In the genomic region with DNA sequence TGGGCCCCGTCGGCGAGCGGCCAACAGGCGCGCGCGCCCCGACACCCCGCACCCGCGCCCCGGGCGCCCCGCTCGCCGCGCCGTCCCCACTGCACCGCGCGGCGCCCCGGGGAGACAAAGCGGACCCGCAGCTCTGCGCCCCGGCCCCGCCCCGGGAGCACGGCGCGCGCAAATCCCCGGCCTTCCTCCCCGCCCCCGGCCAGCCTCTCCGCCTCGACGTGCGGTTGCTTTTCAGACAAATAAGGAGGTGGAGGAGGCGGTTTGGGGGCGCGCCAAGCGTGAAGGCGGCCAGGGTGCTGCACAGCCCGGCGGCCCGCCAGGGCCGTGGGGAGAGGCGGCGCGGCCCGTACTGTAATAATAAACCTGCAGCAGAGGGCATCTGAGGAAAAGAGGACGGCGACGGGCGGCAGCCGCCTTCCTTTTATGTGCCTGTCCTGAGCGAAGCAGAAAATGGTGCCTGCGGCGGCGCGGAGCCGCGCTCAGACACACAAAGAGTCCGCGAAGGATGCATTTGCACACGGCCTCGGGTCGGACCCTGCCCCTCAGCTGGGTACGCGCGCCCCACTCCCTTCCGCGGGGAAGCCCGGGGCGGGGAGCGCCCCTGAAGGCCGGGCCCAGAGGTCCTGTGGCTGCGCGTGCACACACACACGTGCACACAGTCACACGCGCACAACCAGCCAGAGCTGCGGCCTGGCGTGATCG, we compare ENCODE assay signal across 1 cellular context.
A peak's percentile ranks its signal among the peaks of the same experiment; 100 is the strongest.
TF ChIP-seq lines count a peak whose summit lies in the region.

No MANE protein-coding gene starts in this region.

TF ChIP-seq in HepG2, 621 proteins besides CTCF, POLR2A, EP300 and RAD21 (continued from another document and continues in another):
- TF ChIP-seq, protein P1, sequence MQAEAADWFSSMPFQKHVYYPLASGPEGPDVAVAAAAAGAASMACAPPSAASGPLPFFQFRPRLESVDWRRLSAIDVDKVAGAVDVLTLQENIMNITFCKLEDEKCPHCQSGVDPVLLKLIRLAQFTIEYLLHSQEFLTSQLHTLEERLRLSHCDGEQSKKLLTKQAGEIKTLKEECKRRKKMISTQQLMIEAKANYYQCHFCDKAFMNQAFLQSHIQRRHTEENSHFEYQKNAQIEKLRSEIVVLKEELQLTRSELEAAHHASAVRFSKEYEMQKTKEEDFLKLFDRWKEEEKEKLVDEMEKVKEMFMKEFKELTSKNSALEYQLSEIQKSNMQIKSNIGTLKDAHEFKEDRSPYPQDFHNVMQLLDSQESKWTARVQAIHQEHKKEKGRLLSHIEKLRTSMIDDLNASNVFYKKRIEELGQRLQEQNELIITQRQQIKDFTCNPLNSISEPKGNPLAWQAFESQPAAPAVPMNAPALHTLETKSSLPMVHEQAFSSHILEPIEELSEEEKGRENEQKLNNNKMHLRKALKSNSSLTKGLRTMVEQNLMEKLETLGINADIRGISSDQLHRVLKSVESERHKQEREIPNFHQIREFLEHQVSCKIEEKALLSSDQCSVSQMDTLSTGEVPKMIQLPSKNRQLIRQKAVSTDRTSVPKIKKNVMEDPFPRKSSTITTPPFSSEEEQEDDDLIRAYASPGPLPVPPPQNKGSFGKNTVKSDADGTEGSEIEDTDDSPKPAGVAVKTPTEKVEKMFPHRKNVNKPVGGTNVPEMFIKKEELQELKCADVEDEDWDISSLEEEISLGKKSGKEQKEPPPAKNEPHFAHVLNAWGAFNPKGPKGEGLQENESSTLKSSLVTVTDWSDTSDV (CRISPR knock-in tag; IDR thresholded peaks at IDR 0.05) = 0 out of 2 replicates have a peak, but pooled peaks have one; percentile 39
- no peak for TF ChIP-seq MIER3 (CRISPR knock-in tag; IDR thresholded peaks at IDR 0.05; ENCODE audit: borderline replicate concordance)
- TF ChIP-seq NFKB2 (CRISPR knock-in tag; IDR thresholded peaks at IDR 0.05; ENCODE audit: borderline replicate concordance) = peak; percentile 40; the same call in 1 of the 2 replicates
- peak; percentile 72 for TF ChIP-seq ZNF232 (CRISPR knock-in tag; IDR thresholded peaks at IDR 0.05; ENCODE audit: borderline replicate concordance)
- TF ChIP-seq, protein P2, sequence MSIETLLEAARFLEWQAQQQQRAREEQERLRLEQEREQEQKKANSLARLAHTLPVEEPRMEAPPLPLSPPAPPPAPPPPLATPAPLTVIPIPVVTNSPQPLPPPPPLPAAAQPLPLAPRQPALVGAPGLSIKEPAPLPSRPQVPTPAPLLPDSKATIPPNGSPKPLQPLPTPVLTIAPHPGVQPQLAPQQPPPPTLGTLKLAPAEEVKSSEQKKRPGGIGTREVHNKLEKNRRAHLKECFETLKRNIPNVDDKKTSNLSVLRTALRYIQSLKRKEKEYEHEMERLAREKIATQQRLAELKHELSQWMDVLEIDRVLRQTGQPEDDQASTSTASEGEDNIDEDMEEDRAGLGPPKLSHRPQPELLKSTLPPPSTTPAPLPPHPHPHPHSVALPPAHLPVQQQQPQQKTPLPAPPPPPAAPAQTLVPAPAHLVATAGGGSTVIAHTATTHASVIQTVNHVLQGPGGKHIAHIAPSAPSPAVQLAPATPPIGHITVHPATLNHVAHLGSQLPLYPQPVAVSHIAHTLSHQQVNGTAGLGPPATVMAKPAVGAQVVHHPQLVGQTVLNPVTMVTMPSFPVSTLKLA (IDR thresholded peaks at IDR 0.05) = no peak
- 0 out of 2 replicates have a peak, but pooled peaks have one; percentile 25 for TF ChIP-seq SALL2 (CRISPR knock-in tag; IDR thresholded peaks at IDR 0.05)
- TF ChIP-seq FOXK1 (CRISPR knock-in tag; IDR thresholded peaks at IDR 0.05; ENCODE audit: borderline replicate concordance, low read depth) = no peak
- TF ChIP-seq, protein P3, sequence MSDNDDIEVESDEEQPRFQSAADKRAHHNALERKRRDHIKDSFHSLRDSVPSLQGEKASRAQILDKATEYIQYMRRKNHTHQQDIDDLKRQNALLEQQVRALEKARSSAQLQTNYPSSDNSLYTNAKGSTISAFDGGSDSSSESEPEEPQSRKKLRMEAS (IDR thresholded peaks at IDR 0.05) = peak; percentile 96
- TF ChIP-seq PCBP2 (optimal IDR thresholded peaks at IDR 0.05; ENCODE audit: low read depth, low read length, poor library complexity, severe bottlenecking) = no peak
- 0 out of 2 replicates have a peak, but pooled peaks have one; percentile 10 for TF ChIP-seq ZSCAN22 (CRISPR knock-in tag; IDR thresholded peaks at IDR 0.05)
- TF ChIP-seq TBX3 (IDR thresholded peaks at IDR 0.05; ENCODE audit: borderline replicate concordance) = 0 out of 2 replicates have a peak, but pooled peaks have one; percentile 13
- peak; percentile 34; the same call in 1 of the 2 replicates for TF ChIP-seq ZNF749 (CRISPR knock-in tag; IDR thresholded peaks at IDR 0.05; ENCODE audit: borderline replicate concordance)
- peak; percentile 85; the same call in 1 of the 2 replicates for TF ChIP-seq ZNF678 (CRISPR knock-in tag; IDR thresholded peaks at IDR 0.05)
- peak; percentile 90; the same call in 1 of the 2 replicates for TF ChIP-seq MYC (CRISPR knock-in tag; IDR thresholded peaks at IDR 0.05; ENCODE audit: borderline replicate concordance)
- TF ChIP-seq SP140L (CRISPR knock-in tag; IDR thresholded peaks at IDR 0.05; ENCODE audit: borderline replicate concordance) = no peak
- 0 out of 2 replicates have a peak, but pooled peaks have one; percentile 19 for TF ChIP-seq ZBTB7B (CRISPR knock-in tag; IDR thresholded peaks at IDR 0.05)
- TF ChIP-seq KDM1A (CRISPR knock-in tag; IDR thresholded peaks at IDR 0.05) = no peak
- TF ChIP-seq, protein P4, sequence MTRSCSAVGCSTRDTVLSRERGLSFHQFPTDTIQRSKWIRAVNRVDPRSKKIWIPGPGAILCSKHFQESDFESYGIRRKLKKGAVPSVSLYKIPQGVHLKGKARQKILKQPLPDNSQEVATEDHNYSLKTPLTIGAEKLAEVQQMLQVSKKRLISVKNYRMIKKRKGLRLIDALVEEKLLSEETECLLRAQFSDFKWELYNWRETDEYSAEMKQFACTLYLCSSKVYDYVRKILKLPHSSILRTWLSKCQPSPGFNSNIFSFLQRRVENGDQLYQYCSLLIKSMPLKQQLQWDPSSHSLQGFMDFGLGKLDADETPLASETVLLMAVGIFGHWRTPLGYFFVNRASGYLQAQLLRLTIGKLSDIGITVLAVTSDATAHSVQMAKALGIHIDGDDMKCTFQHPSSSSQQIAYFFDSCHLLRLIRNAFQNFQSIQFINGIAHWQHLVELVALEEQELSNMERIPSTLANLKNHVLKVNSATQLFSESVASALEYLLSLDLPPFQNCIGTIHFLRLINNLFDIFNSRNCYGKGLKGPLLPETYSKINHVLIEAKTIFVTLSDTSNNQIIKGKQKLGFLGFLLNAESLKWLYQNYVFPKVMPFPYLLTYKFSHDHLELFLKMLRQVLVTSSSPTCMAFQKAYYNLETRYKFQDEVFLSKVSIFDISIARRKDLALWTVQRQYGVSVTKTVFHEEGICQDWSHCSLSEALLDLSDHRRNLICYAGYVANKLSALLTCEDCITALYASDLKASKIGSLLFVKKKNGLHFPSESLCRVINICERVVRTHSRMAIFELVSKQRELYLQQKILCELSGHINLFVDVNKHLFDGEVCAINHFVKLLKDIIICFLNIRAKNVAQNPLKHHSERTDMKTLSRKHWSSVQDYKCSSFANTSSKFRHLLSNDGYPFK (CRISPR knock-in tag; IDR thresholded peaks at IDR 0.05; ENCODE audit: borderline replicate concordance) = peak; percentile 48; the same call in 1 of the 2 replicates
- TF ChIP-seq, protein P5, sequence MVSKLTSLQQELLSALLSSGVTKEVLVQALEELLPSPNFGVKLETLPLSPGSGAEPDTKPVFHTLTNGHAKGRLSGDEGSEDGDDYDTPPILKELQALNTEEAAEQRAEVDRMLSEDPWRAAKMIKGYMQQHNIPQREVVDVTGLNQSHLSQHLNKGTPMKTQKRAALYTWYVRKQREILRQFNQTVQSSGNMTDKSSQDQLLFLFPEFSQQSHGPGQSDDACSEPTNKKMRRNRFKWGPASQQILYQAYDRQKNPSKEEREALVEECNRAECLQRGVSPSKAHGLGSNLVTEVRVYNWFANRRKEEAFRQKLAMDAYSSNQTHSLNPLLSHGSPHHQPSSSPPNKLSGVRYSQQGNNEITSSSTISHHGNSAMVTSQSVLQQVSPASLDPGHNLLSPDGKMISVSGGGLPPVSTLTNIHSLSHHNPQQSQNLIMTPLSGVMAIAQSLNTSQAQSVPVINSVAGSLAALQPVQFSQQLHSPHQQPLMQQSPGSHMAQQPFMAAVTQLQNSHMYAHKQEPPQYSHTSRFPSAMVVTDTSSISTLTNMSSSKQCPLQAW (CRISPR knock-in tag; IDR thresholded peaks at IDR 0.05) = peak; percentile 49; the same call in 1 of the 2 replicates
- TF ChIP-seq BORCS8-MEF2B (CRISPR knock-in tag; IDR thresholded peaks at IDR 0.05) = peak; percentile 94
- TF ChIP-seq ZNF441 (CRISPR knock-in tag; IDR thresholded peaks at IDR 0.05; ENCODE audit: borderline replicate concordance) = no peak; the same call in 1 of the 2 replicates
- TF ChIP-seq ZNF609 (CRISPR knock-in tag; IDR thresholded peaks at IDR 0.05; ENCODE audit: borderline replicate concordance) = peak; percentile 79
- peak; percentile 71; the same call in 1 of the 2 replicates for TF ChIP-seq BATF2 (CRISPR knock-in tag; IDR thresholded peaks at IDR 0.05)
- peak; percentile 54; the same call in 1 of the 2 replicates for TF ChIP-seq CREBL2 (CRISPR knock-in tag; IDR thresholded peaks at IDR 0.05; ENCODE audit: borderline replicate concordance)
- TF ChIP-seq SRY (CRISPR knock-in tag; IDR thresholded peaks at IDR 0.05) = peak; percentile 90; the same call in 1 of the 2 replicates
- no peak for TF ChIP-seq IRF1 (CRISPR knock-in tag; IDR thresholded peaks at IDR 0.05; ENCODE audit: low read depth)
- peak; percentile 91 for TF ChIP-seq KDM5B (CRISPR knock-in tag; IDR thresholded peaks at IDR 0.05; ENCODE audit: borderline replicate concordance)
- TF ChIP-seq, protein P6, sequence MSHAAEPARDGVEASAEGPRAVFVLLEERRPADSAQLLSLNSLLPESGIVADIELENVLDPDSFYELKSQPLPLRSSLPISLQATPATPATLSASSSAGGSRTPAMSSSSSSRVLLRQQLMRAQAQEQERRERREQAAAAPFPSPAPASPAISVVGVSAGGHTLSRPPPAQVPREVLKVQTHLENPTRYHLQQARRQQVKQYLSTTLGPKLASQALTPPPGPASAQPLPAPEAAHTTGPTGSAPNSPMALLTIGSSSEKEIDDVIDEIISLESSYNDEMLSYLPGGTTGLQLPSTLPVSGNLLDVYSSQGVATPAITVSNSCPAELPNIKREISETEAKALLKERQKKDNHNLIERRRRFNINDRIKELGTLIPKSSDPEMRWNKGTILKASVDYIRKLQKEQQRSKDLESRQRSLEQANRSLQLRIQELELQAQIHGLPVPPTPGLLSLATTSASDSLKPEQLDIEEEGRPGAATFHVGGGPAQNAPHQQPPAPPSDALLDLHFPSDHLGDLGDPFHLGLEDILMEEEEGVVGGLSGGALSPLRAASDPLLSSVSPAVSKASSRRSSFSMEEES (CRISPR knock-in tag; IDR thresholded peaks at IDR 0.05) = 0 out of 2 replicates have a peak, but pooled peaks have one; percentile 64
- peak; percentile 69; the same call in 1 of the 2 replicates for TF ChIP-seq ZSCAN5A (CRISPR knock-in tag; IDR thresholded peaks at IDR 0.05; ENCODE audit: borderline replicate concordance)
- TF ChIP-seq ZNF501 (CRISPR knock-in tag; IDR thresholded peaks at IDR 0.05) = peak; percentile 83; the same call in 1 of the 2 replicates
- TF ChIP-seq TCF7 (IDR thresholded peaks at IDR 0.05; ENCODE audit: low read depth) = no peak
- TF ChIP-seq ZFYVE20 (CRISPR knock-in tag; IDR thresholded peaks at IDR 0.05; ENCODE audit: borderline replicate concordance, low read depth) = 0 out of 2 replicates have a peak, but pooled peaks have one; percentile 39
